In genomic region chr3:127531821-127532220, GRCh38 we compare ENCODE assay signal across 17 cellular contexts. TPM values are rescaled to one million over a fixed set of nuclear protein-coding genes. Genes with fewer than 3 reads are reported as not detected.
DNase-seq lines count a peak whose midpoint lies in the region; ATAC-seq, FAIRE-seq and TF ChIP-seq lines count a peak whose summit lies in the region.
"Had no signal": no experiment of that assay in that cellular context is flagged by ENCODE, and none has a peak within 500 bp of the region (broad histone marks: within the 10 kb centered on the region; RNA-seq: fewer than 3 reads in every experiment).

No MANE protein-coding gene starts in this region.

- no peak for TF ChIP-seq POLR2A in prostate gland (IDR thresholded peaks at IDR 0.05)

- DNase-seq in activated CD8-positive, alpha-beta T cell treated with anti-CD3 and anti-CD28 coated beads, Interleukin-2, amount 10 ng/mL, durations not matched to agents 7 days and 5 days: peak; percentile 9
- DNase-seq in activated CD8-positive, alpha-beta T cell treated with anti-CD3 and anti-CD28 coated beads for 36 hours: no peak
- DNase-seq in stimulated activated naive CD8-positive, alpha-beta T cell treated with anti-CD3 and anti-CD28 coated beads, Interleukin-15, amount 100 ng/mL, for 72 hours: no peak
- no peak for DNase-seq in stimulated activated naive CD8-positive, alpha-beta T cell treated with anti-CD3 and anti-CD28 coated beads, Interleukin-15, Interleukin-2, amounts not matched to agents 100 U/mL and 50 U/mL, for 24 hours
- peak; percentile 1 for DNase-seq in prostate gland (ENCODE audit: low spot score)
- DNase-seq in dorsolateral prefrontal cortex: no peak
- no peak for DNase-seq in pancreas
- no peak for DNase-seq in SKM-1 (lab: John Stamatoyannopoulos, UW; ENCODE audit: unreplicated experiment)
- DNase-seq: 8988T; AML-193; Calu3; CD4-positive, alpha-beta T cell; DMS 273 treated with DMSO at 0.1 percent for 48 hours; HCEC 1CT; HFFc6 had no signal

- no peak overlapping the region for H3K27ac Mint-ChIP-seq in activated CD8-positive, alpha-beta T cell treated with anti-CD3 and anti-CD28 coated beads, Interleukin-2, amount 10 ng/mL, durations not matched to agents 7 days and 5 days
- H3K27ac Mint-ChIP-seq in activated CD8-positive, alpha-beta T cell treated with anti-CD3 and anti-CD28 coated beads for 36 hours: no peak overlapping the region
- no peak overlapping the region for H3K27ac Mint-ChIP-seq in stimulated activated naive CD8-positive, alpha-beta T cell treated with anti-CD3 and anti-CD28 coated beads, Interleukin-15, amount 100 ng/mL, for 72 hours
- H3K27ac Mint-ChIP-seq: CD4-positive, alpha-beta T cell; HFFc6 had no signal

- peaks cover 6% of the 10 kb centered on the region for H3K27me3 Mint-ChIP-seq in activated CD8-positive, alpha-beta T cell treated with anti-CD3 and anti-CD28 coated beads, Interleukin-2, amount 10 ng/mL, durations not matched to agents 7 days and 5 days (ENCODE audit: low read depth)
- H3K27me3 Mint-ChIP-seq in activated CD8-positive, alpha-beta T cell treated with anti-CD3 and anti-CD28 coated beads for 36 hours: no peaks in the 10 kb centered on the region
- H3K27me3 Mint-ChIP-seq in stimulated activated naive CD8-positive, alpha-beta T cell treated with anti-CD3 and anti-CD28 coated beads, Interleukin-15, amount 100 ng/mL, for 72 hours: peaks cover 13% of the 10 kb centered on the region

- H3K4me3 ChIP-seq in prostate gland (no peak overlapping the region), dorsolateral prefrontal cortex (no peak overlapping the region), pancreas (no peak overlapping the region)
- H3K4me3 ChIP-seq: BLaER1 treated with 17β-estradiol and CSF1 and Interleukin-3, amounts not matched to agents 10 nM and 100 nM had no signal

- no peaks in the 10 kb centered on the region for H3K36me3 Mint-ChIP-seq in activated CD8-positive, alpha-beta T cell treated with anti-CD3 and anti-CD28 coated beads, Interleukin-2, amount 10 ng/mL, durations not matched to agents 7 days and 5 days (ENCODE audit: low read depth)
- H3K36me3 Mint-ChIP-seq in activated CD8-positive, alpha-beta T cell treated with anti-CD3 and anti-CD28 coated beads for 36 hours (ENCODE audit: low read depth): no peaks in the 10 kb centered on the region

- no peak overlapping the region for H3K4me3 Mint-ChIP-seq in activated CD8-positive, alpha-beta T cell treated with anti-CD3 and anti-CD28 coated beads, Interleukin-2, amount 10 ng/mL, durations not matched to agents 7 days and 5 days
- H3K4me3 Mint-ChIP-seq in activated CD8-positive, alpha-beta T cell treated with anti-CD3 and anti-CD28 coated beads for 36 hours: no peak overlapping the region
- H3K4me3 Mint-ChIP-seq in stimulated activated naive CD8-positive, alpha-beta T cell treated with anti-CD3 and anti-CD28 coated beads, Interleukin-15, amount 100 ng/mL, for 72 hours: no peak overlapping the region
- H3K4me3 Mint-ChIP-seq: CD4-positive, alpha-beta T cell; HFFc6 had no signal

- ATAC-seq in activated CD8-positive, alpha-beta T cell treated with anti-CD3 and anti-CD28 coated beads, Interleukin-2, amount 10 ng/mL, durations not matched to agents 7 days and 5 days: no peak
- no peak for ATAC-seq in activated CD8-positive, alpha-beta T cell treated with anti-CD3 and anti-CD28 coated beads for 36 hours
- ATAC-seq in stimulated activated naive CD8-positive, alpha-beta T cell treated with anti-CD3 and anti-CD28 coated beads, Interleukin-15, amount 100 ng/mL, for 72 hours: peak; percentile 4
- ATAC-seq in stimulated activated naive CD8-positive, alpha-beta T cell treated with anti-CD3 and anti-CD28 coated beads, Interleukin-15, Interleukin-2, amounts not matched to agents 100 U/mL and 50 U/mL, for 24 hours: no peak
- ATAC-seq in pancreas: no peak

- no peaks in the 10 kb centered on the region for H3K9me3 Mint-ChIP-seq in activated CD8-positive, alpha-beta T cell treated with anti-CD3 and anti-CD28 coated beads, Interleukin-2, amount 10 ng/mL, durations not matched to agents 7 days and 5 days (ENCODE audit: insufficient read depth)
- no peaks in the 10 kb centered on the region for H3K9me3 Mint-ChIP-seq in activated CD8-positive, alpha-beta T cell treated with anti-CD3 and anti-CD28 coated beads for 36 hours
- H3K9me3 Mint-ChIP-seq in stimulated activated naive CD8-positive, alpha-beta T cell treated with anti-CD3 and anti-CD28 coated beads, Interleukin-15, amount 100 ng/mL, for 72 hours: no peaks in the 10 kb centered on the region
- H3K9me3 Mint-ChIP-seq: CD4-positive, alpha-beta T cell; HFFc6 had no signal

- FAIRE-seq in pancreas (lab: Jason Lieb, UNC): no peak
- FAIRE-seq: HTR-8/SVneo had no signal

- H3K9me3 ChIP-seq in prostate gland: no peaks in the 10 kb centered on the region
- H3K9me3 ChIP-seq in pancreas: no peaks in the 10 kb centered on the region

- no peak for TF ChIP-seq CTCF in activated CD8-positive, alpha-beta T cell treated with anti-CD3 and anti-CD28 coated beads for 36 hours (IDR thresholded peaks at IDR 0.05)
- TF ChIP-seq CTCF in prostate gland (IDR thresholded peaks at IDR 0.05) (no peak), dorsolateral prefrontal cortex (IDR thresholded peaks at IDR 0.05 in 54 of 56, conservative IDR thresholded peaks at IDR 0.05 in 2 of 56; ENCODE audit: low read depth in 1 of 56, partially characterized antibody in 56 of 56) (no peak), pancreas (IDR thresholded peaks at IDR 0.05) (no peak)

- H3K4me1 Mint-ChIP-seq in activated CD8-positive, alpha-beta T cell treated with anti-CD3 and anti-CD28 coated beads, Interleukin-2, amount 10 ng/mL, durations not matched to agents 7 days and 5 days (ENCODE audit: low read depth): no peaks in the 10 kb centered on the region
- H3K4me1 Mint-ChIP-seq in activated CD8-positive, alpha-beta T cell treated with anti-CD3 and anti-CD28 coated beads for 36 hours (ENCODE audit: low read depth): peaks cover 4% of the 10 kb centered on the region
- H3K4me1 Mint-ChIP-seq in stimulated activated naive CD8-positive, alpha-beta T cell treated with anti-CD3 and anti-CD28 coated beads, Interleukin-15, amount 100 ng/mL, for 72 hours: peaks cover 6% of the 10 kb centered on the region

- POLR2A ChIA-PET in activated CD8-positive, alpha-beta T cell treated with anti-CD3 and anti-CD28 coated beads, Interleukin-2, amount 10 ng/mL, durations not matched to agents 7 days and 5 days (lab: Charles Lee): no interaction called here
- POLR2A ChIA-PET in activated CD8-positive, alpha-beta T cell treated with anti-CD3 and anti-CD28 coated beads for 36 hours (lab: Charles Lee): no interaction called here

- CTCF ChIA-PET in activated CD8-positive, alpha-beta T cell treated with anti-CD3 and anti-CD28 coated beads, Interleukin-2, amount 10 ng/mL, durations not matched to agents 7 days and 5 days (lab: Charles Lee): no interaction called here
- CTCF ChIA-PET in activated CD8-positive, alpha-beta T cell treated with anti-CD3 and anti-CD28 coated beads for 36 hours (lab: Charles Lee): no interaction called here

- H3K4me1 ChIP-seq in prostate gland (replicated peaks) (no peaks in the 10 kb centered on the region), pancreas (no peaks in the 10 kb centered on the region)

- H3K27ac ChIP-seq in prostate gland: no peak overlapping the region
- H3K27ac ChIP-seq in dorsolateral prefrontal cortex: no peak overlapping the region
- H3K27ac ChIP-seq in pancreas: no peak overlapping the region
- H3K27ac ChIP-seq: BLaER1 treated with 17β-estradiol and CSF1 and Interleukin-3, amounts not matched to agents 10 nM and 100 nM had no signal

- intact Hi-C loops in activated CD8-positive, alpha-beta T cell treated with anti-CD3 and anti-CD28 coated beads for 36 hours (cut with micrococcal nuclease): no loop called here
- intact Hi-C loops in prostate gland (cut with DNase I): no loop called here
- intact Hi-C loops in dorsolateral prefrontal cortex (cut with DNase I): no loop called here
- intact Hi-C loops in pancreas (cut with DNase I): no loop called here

- H3K36me3 ChIP-seq in prostate gland: no peaks in the 10 kb centered on the region
- no peaks in the 10 kb centered on the region for H3K36me3 ChIP-seq in pancreas

- WGBS in prostate gland: 100% methylated on average over 2 of the region's 2 CpGs
- WGBS in pancreas, 2 donors: 82 to 86% methylated on average over 2 of the region's 2 CpGs

- H3K27me3 ChIP-seq in prostate gland (replicated peaks; ENCODE audit: insufficient read depth) (no peaks in the 10 kb centered on the region), dorsolateral prefrontal cortex (no peaks in the 10 kb centered on the region), pancreas (no peaks in the 10 kb centered on the region)
- H3K27me3 ChIP-seq: BLaER1 treated with 17β-estradiol and CSF1 and Interleukin-3, amounts not matched to agents 10 nM and 100 nM had no signal

RNA-seq across cellular contexts. Expression of gene TPRA1, which starts 58.7 kb away (rescaled TPM):
- total RNA-seq in activated CD8-positive, alpha-beta T cell treated with anti-CD3 and anti-CD28 coated beads, Interleukin-2, amount 10 ng/mL, durations not matched to agents 7 days and 5 days: 10 to 100 TPM; 27.0 to 27.9 TPM
- 10 to 100 TPM; 26.6 to 28.0 TPM for total RNA-seq in activated CD8-positive, alpha-beta T cell treated with anti-CD3 and anti-CD28 coated beads for 36 hours
- 10 to 100 TPM; 46.6 to 73.1 TPM for total RNA-seq in prostate gland
- total RNA-seq in dorsolateral prefrontal cortex: 10 to 100 TPM; 19.2 to 39.2 (median 24.6) TPM
- 10 to 100 TPM; 12.1 to 21.5 (median 14.3) TPM for total RNA-seq in pancreas
- polyA plus RNA-seq in pancreas: 10 to 100 TPM; 21.9 to 25.9 TPM

Comparison
In these comparisons a context has a peak if more than half of its experiments do, and no peak if none do; other contexts are left out.
1. DNase-seq: peak in activated CD8-positive, alpha-beta T cell treated with anti-CD3 and anti-CD28 coated beads, Interleukin-2, amount 10 ng/mL, durations not matched to agents 7 days and 5 days (single experiment) and prostate gland (single experiment); none in activated CD8-positive, alpha-beta T cell treated with anti-CD3 and anti-CD28 coated beads for 36 hours (single experiment), stimulated activated naive CD8-positive, alpha-beta T cell treated with anti-CD3 and anti-CD28 coated beads, Interleukin-15, amount 100 ng/mL, for 72 hours (0 of 2), stimulated activated naive CD8-positive, alpha-beta T cell treated with anti-CD3 and anti-CD28 coated beads, Interleukin-15, Interleukin-2, amounts not matched to agents 100 U/mL and 50 U/mL, for 24 hours (single experiment), dorsolateral prefrontal cortex (0 of 10), pancreas (0 of 6) and SKM-1 (single experiment).